In the genomic region with DNA sequence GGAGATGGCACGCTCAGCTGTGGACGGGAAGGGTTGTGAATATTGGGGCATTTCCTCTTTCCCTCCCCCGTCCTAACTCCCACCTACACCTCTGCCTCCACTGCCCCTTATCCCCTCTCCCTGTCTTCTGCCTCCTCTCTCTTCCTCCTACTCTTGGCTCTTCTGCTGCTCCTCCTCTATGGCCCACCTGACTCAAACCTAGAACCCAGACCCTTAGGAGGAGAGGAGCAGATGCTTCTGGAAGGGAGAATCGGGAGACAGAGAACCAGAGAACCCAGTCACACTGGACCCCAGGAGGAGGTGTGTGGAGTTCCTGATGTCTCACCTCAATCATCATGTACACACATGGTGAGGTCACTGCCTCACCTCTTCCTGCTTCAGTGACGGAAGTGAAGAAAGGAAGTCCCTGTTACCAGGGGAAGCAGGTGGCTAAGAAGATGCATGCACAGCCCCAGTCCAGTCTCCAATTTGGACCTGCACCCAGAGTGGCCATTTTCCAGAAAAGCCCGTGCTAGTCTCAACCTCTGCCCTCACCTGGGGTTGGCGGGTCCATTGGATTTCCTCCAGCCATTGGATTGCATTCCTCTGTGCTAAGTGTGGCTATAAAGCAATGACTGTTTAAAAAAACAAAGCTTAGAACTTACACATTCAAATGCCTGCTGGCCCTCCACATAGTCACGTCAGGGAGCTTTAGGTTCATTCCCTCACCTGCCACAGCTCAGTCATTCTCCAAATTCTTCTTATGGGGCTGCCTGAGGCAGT, we compare ENCODE assay signal across 1 cellular context.
TF ChIP-seq lines count a peak whose summit lies in the region.

No MANE protein-coding gene starts in this region.

TF ChIP-seq in HEK293T, 16 proteins besides CTCF, POLR2A, EP300 and RAD21:
- no peak for TF ChIP-seq ELF4 (IDR thresholded peaks at IDR 0.05)
- no peak for TF ChIP-seq SUZ12 (IDR thresholded peaks at IDR 0.05)
- TF ChIP-seq BHLHE40 (IDR thresholded peaks at IDR 0.05; ENCODE audit: borderline replicate concordance): no peak
- TF ChIP-seq FOXM1 (IDR thresholded peaks at IDR 0.05; ENCODE audit: borderline replicate concordance): no peak
- TF ChIP-seq L3MBTL2 (conservative IDR thresholded peaks at IDR 0.05): no peak
- no peak for TF ChIP-seq FOXK2 (IDR thresholded peaks at IDR 0.05)
- no peak for TF ChIP-seq LEF1 (IDR thresholded peaks at IDR 0.05; ENCODE audit: borderline replicate concordance)
- TF ChIP-seq TARDBP (IDR thresholded peaks at IDR 0.05): no peak
- TF ChIP-seq FOXA1 (IDR thresholded peaks at IDR 0.05): no peak
- no peak for TF ChIP-seq SP1 (IDR thresholded peaks at IDR 0.05)
- no peak for TF ChIP-seq NFRKB (IDR thresholded peaks at IDR 0.05)
- no peak for TF ChIP-seq ARNT (IDR thresholded peaks at IDR 0.05)
- TF ChIP-seq ZNF384 (IDR thresholded peaks at IDR 0.05): no peak
- TF ChIP-seq, protein P1, sequence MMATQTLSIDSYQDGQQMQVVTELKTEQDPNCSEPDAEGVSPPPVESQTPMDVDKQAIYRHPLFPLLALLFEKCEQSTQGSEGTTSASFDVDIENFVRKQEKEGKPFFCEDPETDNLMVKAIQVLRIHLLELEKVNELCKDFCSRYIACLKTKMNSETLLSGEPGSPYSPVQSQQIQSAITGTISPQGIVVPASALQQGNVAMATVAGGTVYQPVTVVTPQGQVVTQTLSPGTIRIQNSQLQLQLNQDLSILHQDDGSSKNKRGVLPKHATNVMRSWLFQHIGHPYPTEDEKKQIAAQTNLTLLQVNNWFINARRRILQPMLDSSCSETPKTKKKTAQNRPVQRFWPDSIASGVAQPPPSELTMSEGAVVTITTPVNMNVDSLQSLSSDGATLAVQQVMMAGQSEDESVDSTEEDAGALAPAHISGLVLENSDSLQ (IDR thresholded peaks at IDR 0.05): no peak
- TF ChIP-seq CTBP1 (IDR thresholded peaks at IDR 0.05; ENCODE audit: borderline replicate concordance): no peak
- no peak for TF ChIP-seq HDGF (IDR thresholded peaks at IDR 0.05; ENCODE audit: borderline replicate concordance)
